In the genomic region with DNA sequence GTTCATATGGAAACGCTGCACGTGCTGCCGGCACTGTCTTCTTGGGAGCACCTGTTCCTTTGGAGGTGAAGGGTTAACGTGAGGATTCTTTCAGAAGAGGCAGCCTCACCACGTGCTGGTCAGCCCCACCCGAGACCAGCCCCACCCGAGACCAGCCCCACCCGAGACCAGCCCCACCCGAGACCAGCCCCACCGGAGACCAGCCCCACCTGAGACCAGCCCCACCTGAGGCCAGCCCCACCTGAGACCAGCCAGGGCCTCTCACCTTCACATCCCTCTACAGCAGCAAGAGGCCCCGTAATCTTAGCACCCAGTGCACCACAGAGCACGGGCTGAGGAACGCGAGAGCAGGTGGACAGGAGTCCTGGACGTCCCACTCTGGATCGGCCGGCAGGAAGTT, we compare ENCODE assay signal across 38 cellular contexts. TPM values are rescaled to one million over a fixed set of nuclear protein-coding genes. Genes with fewer than 3 reads are reported as not detected.
"Had no signal": no experiment of that assay in that cellular context is flagged by ENCODE, and none has a peak within 500 bp of the region (broad histone marks: within the 10 kb centered on the region; RNA-seq: fewer than 3 reads in every experiment).

No MANE protein-coding gene starts in this region.

- H3K9me3 ChIP-seq: MG63 had no signal

- H3K4me3 ChIP-seq: MG63 had no signal

- H3K36me3 ChIP-seq: MG63 had no signal

- DNase-seq: Karpas-422, Kasumi-1, MG63, MM.1S, MV-4-11, NCI-H1048, NCI-H1092, NCI-H1092 treated with DMSO at 0.1 percent for 48 hours, NCI-H1105, NCI-H1105 treated with DMSO at 0.1 percent for 48 hours, NCI-H1417, NCI-H1417 treated with DMSO at 0.1 percent for 48 hours, NCI-H1436, NCI-H1436 treated with DMSO at 0.1 percent for 48 hours, NCI-H146, NCI-H1694, NCI-H1694 treated with DMSO at 0.1 percent for 48 hours, NCI-H187, NCI-H187 treated with DMSO at 0.1 percent for 48 hours, NCI-H1930, NCI-H2029, NCI-H2029 treated with DMSO at 0.1 percent for 48 hours, NCI-H2081, NCI-H2081 treated with DMSO at 0.1 percent for 48 hours, NCI-H2107, NCI-H2171, NCI-H2171 treated with DMSO at 0.1 percent for 48 hours, NCI-H2227 treated with DMSO at 0.1 percent for 48 hours, NCI-H226, NCI-H345, NCI-H446, NCI-H446 treated with DMSO at 0.1 percent for 48 hours, NCI-H510A, NCI-H510A treated with DMSO at 0.1 percent for 48 hours, NCI-H524 had no signal

- H3K27me3 ChIP-seq: MG63 had no signal

RNA-seq across cellular contexts. Expression of a gene that starts 18.0 kb away (rescaled TPM):
- total RNA-seq: LHCN-M2, M059J, MCF 10A had no signal
